8 cellular contexts compared by ENCODE assay signal in genomic region chrX:150982786-150983525, GRCh38. TPM values are rescaled to one million over a fixed set of nuclear protein-coding genes. Genes with fewer than 3 reads are reported as not detected.
DNase-seq lines count a peak whose midpoint lies in the region; ATAC-seq and TF ChIP-seq lines count a peak whose summit lies in the region.

HMGB3 (plus strand) TSS chrX:150983335; CDS start chrX:150985600, 2,265 bp downstream.

- peak within 1 kb of the TSS; percentile 73 for H3K4me3 Mint-ChIP-seq in GM23338
- peak within 1 kb of the TSS; percentile 79 for H3K4me3 Mint-ChIP-seq in nephron progenitor cell
- peak within 1 kb of the TSS; percentile 65 for H3K4me3 Mint-ChIP-seq in stimulated activated naive CD8-positive, alpha-beta T cell treated with anti-CD3 and anti-CD28 coated beads, Interleukin-15, Interleukin-2, amounts not matched to agents 100 ng/mL and 50 ng/mL, for 24 hours

- peaks cover 18% of the 10 kb centered on the region for H3K4me1 Mint-ChIP-seq in GM23338
- peaks cover 36% of the 10 kb centered on the region for H3K4me1 Mint-ChIP-seq in nephron progenitor cell
- H3K4me1 Mint-ChIP-seq in stimulated activated naive CD8-positive, alpha-beta T cell treated with anti-CD3 and anti-CD28 coated beads, Interleukin-15, Interleukin-2, amounts not matched to agents 100 ng/mL and 50 ng/mL, for 24 hours (ENCODE audit: low read depth), result peaks cover 7% of the 10 kb centered on the region

- H3K4me2 ChIP-seq in GM23338, result peak within 1 kb of the TSS; percentile 92

- peak within 1 kb of the TSS; percentile 68 for H3K4me3 ChIP-seq in GM23338
- peak within 1 kb of the TSS; percentile 66 for H3K4me3 ChIP-seq in fibroblast of the aortic adventitia (ENCODE audit: low read depth, low read length)

- peaks cover 9% of the 10 kb centered on the region for H3K27me3 ChIP-seq in GM23338 (ENCODE audit: insufficient read depth)

- no peaks in the 10 kb centered on the region for H3F3A ChIP-seq in GM23338 (replicated peaks; ENCODE audit: low read depth)

- DNase-seq in EH (ENCODE audit: low read depth) (peak; percentile 91), GM23338 (ENCODE audit: low spot score) (peak; percentile 95), Kasumi-1 (lab: John Stamatoyannopoulos, UW) (peak; percentile 77 to 80), RPMI8226 (peak; percentile 94), fibroblast of the aortic adventitia (ENCODE audit: low read depth) (peak; percentile 83), nephron progenitor cell (peak; percentile 93)
- DNase-seq in activated T-helper 1 cell treated with anti-CD3 and anti-CD28 coated beads, Interleukin-2, amount 50 U/mL, for 16 hours (ENCODE audit: low read depth in 1 of 2, low spot score in 1 of 2), result peak; percentile 40 to 68

- 0 out of 2 replicates have a peak, but pooled peaks cover 3% of the 10 kb centered on the region for H3K4me1 ChIP-seq in GM23338 (ENCODE audit: insufficient read depth)

- peaks cover 4% of the 10 kb centered on the region; the same call in 1 of the 3 replicates for H3K9me3 Mint-ChIP-seq in GM23338
- H3K9me3 Mint-ChIP-seq in nephron progenitor cell, result peaks cover 45% of the 10 kb centered on the region
- H3K9me3 Mint-ChIP-seq in stimulated activated naive CD8-positive, alpha-beta T cell treated with anti-CD3 and anti-CD28 coated beads, Interleukin-15, Interleukin-2, amounts not matched to agents 100 ng/mL and 50 ng/mL, for 24 hours, result no peaks in the 10 kb centered on the region

- H2AFZ ChIP-seq in GM23338, result no peak within 1 kb of the TSS

- H3K27me3 Mint-ChIP-seq in GM23338 (ENCODE audit: insufficient read depth, low read depth, poor library complexity) (peaks cover 9% of the 10 kb centered on the region), nephron progenitor cell (ENCODE audit: low read depth, poor library complexity) (no peaks in the 10 kb centered on the region)
- H3K27me3 Mint-ChIP-seq in stimulated activated naive CD8-positive, alpha-beta T cell treated with anti-CD3 and anti-CD28 coated beads, Interleukin-15, Interleukin-2, amounts not matched to agents 100 ng/mL and 50 ng/mL, for 24 hours, result peaks cover 21% of the 10 kb centered on the region

- peaks cover 9% of the 10 kb centered on the region; the same call in 1 of the 2 replicates for H4K20me1 ChIP-seq in GM23338 (replicated peaks; ENCODE audit: insufficient read depth)

- H3K27ac Mint-ChIP-seq in GM23338, result no peak within 1 kb of the TSS; the same call in 1 of the 2 replicates
- H3K27ac Mint-ChIP-seq in nephron progenitor cell, result peak within 1 kb of the TSS; percentile 36
- no peak within 1 kb of the TSS for H3K27ac Mint-ChIP-seq in stimulated activated naive CD8-positive, alpha-beta T cell treated with anti-CD3 and anti-CD28 coated beads, Interleukin-15, Interleukin-2, amounts not matched to agents 100 ng/mL and 50 ng/mL, for 24 hours

- H3K27ac ChIP-seq in GM23338 (ENCODE audit: low read depth), result no peak within 1 kb of the TSS

- H3K79me2 ChIP-seq in GM23338 (replicated peaks; ENCODE audit: insufficient read depth), result peaks cover 19% of the 10 kb centered on the region

- peaks cover 8% of the 10 kb centered on the region for H3K36me3 ChIP-seq in GM23338 (ENCODE audit: insufficient read depth)

- peak; percentile 95 for ATAC-seq in GM23338

- H3K36me3 Mint-ChIP-seq in GM23338 (ENCODE audit: low read depth), result peaks cover 34% of the 10 kb centered on the region
- peaks cover 23% of the 10 kb centered on the region for H3K36me3 Mint-ChIP-seq in nephron progenitor cell (ENCODE audit: low read depth)
- peaks cover 18% of the 10 kb centered on the region for H3K36me3 Mint-ChIP-seq in stimulated activated naive CD8-positive, alpha-beta T cell treated with anti-CD3 and anti-CD28 coated beads, Interleukin-15, Interleukin-2, amounts not matched to agents 100 ng/mL and 50 ng/mL, for 24 hours (ENCODE audit: low read depth)

- TF ChIP-seq CTCF in GM23338 (conservative IDR thresholded peaks at IDR 0.05; ENCODE audit: low read depth in 2 of 2), result no peak
- no peak for TF ChIP-seq CTCF in fibroblast of the aortic adventitia (IDR thresholded peaks at IDR 0.05; ENCODE audit: insufficient read depth, low read length)
- TF ChIP-seq CTCF in nephron progenitor cell (IDR thresholded peaks at IDR 0.05), result no peak

- no peaks in the 10 kb centered on the region for H3K9me2 ChIP-seq in GM23338 (ENCODE audit: insufficient read depth)

TF ChIP-seq in GM23338, 12 proteins besides CTCF, POLR2A, EP300 and RAD21:
- TF ChIP-seq STAT1 (IDR thresholded peaks at IDR 0.05; ENCODE audit: unreplicated experiment), result no peak
- TF ChIP-seq ZNF331 (CRISPR knock-in tag; IDR thresholded peaks at IDR 0.05; ENCODE audit: low read depth), result no peak
- peak; percentile 66 for TF ChIP-seq POLR2AphosphoS5 (IDR thresholded peaks at IDR 0.05; ENCODE audit: low read depth)
TF ChIP-seq in GM23338: peak in this region for 1.

RNA-seq across cellular contexts. Expression of gene HMGB3, which starts in this region (rescaled TPM):
- total RNA-seq in GM23338 (2014; rRNA removed; shearing (Covaris generic)), result 126 and 140 TPM in 2 replicates
- 630 and 633 TPM in 2 replicates for polyA plus RNA-seq in GM23338 (2016; fragmentation: Nextera tagmentation; extraction: Ambion mirVana)
- 8.2 and 13.1 TPM in 2 replicates for total RNA-seq in fibroblast of the aortic adventitia (ENCODE audit: low replicate concordance)
